Comparison of ENCODE assay signal across 14 cellular contexts in the genomic region with DNA sequence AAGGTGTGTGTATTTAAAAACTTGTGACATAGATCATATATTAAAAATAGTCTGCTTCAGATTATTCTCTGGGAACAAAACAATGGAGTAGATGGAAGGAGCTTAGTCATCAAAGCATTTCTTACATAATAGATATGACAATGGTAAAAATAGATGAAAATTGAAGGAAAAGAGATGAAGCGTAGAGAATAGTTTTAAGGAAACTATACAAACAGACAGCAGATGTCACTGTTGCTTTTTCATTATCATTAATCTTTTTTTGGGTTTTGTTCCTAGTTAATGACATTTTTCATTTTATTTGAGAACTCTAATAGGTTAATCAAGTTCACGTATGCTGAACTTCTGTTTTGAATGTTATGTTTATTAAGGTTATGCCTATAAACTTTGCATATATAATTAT.
A peak's percentile ranks its signal among the peaks of the same experiment; 100 is the strongest.
DNase-seq lines count a peak whose midpoint lies in the region; ATAC-seq, FAIRE-seq and TF ChIP-seq lines count a peak whose summit lies in the region.
"Had no signal": no experiment of that assay in that cellular context is flagged by ENCODE, and none has a peak within 500 bp of the region (broad histone marks: within the 10 kb centered on the region; RNA-seq: fewer than 3 reads in every experiment).

No MANE protein-coding gene starts in this region.

- H3K27ac ChIP-seq in GM23248 (no peak overlapping the region), kidney (ENCODE audit: low read depth in 2 of 2, low read length in 2 of 2) (no peak overlapping the region)
- H3K27ac ChIP-seq: breast epithelium, Peyer's patch, spleen had no signal

- FAIRE-seq in D721Med (lab: Jason Lieb, UNC) (no peak), kidney (lab: Jason Lieb, UNC) (peak; percentile 42)

- H3K79me2 ChIP-seq in GM23248 (ENCODE audit: insufficient read depth): no peaks in the 10 kb centered on the region

- H3K36me3 ChIP-seq in GM23248 (ENCODE audit: low read depth): no peaks in the 10 kb centered on the region
- no peaks in the 10 kb centered on the region for H3K36me3 ChIP-seq in kidney (ENCODE audit: control insufficient read depth in 1 of 2, insufficient read depth in 2 of 2, low read length in 2 of 2)
- H3K36me3 ChIP-seq: breast epithelium, Peyer's patch, spleen had no signal

- H3K4me1 ChIP-seq in GM23248 (ENCODE audit: insufficient read depth) (no peaks in the 10 kb centered on the region), kidney (ENCODE audit: control insufficient read depth in 1 of 2, insufficient read depth in 1 of 2, low read depth in 1 of 2, low read length in 2 of 2) (no peaks in the 10 kb centered on the region)
- H3K4me1 ChIP-seq: breast epithelium, Peyer's patch, spleen had no signal

- H3K9ac ChIP-seq in GM23248: no peak overlapping the region
- no peak overlapping the region for H3K9ac ChIP-seq in kidney (ENCODE audit: low read length in 2 of 2)

- no peak for DNase-seq in D721Med (ENCODE audit: insufficient read length, low spot score)
- DNase-seq in GM23248: peak; percentile 11
- DNase-seq in RKO (ENCODE audit: low spot score): peak; percentile 28
- no peak for DNase-seq in kidney
- DNase-seq in mucosa of gallbladder (ENCODE audit: low spot score): no peak
- DNase-seq in activated CD4-positive, alpha-beta T cell treated with anti-CD3 and anti-CD28 coated beads, Interleukin-2, amount 50 U/mL, for 1 hour: no peak
- DNase-seq: activated T-cell treated with anti-CD3 and anti-CD28 coated beads, Interleukin-2, amount 50 U/mL, for 72 hours; erythroblast; NCI-H1930; Peyer's patch; spleen had no signal

- no peak for ATAC-seq in GM19397 (IDR thresholded peaks at IDR 0.05; ENCODE audit: unreplicated experiment)
- ATAC-seq: activated T-cell treated with anti-CD3 and anti-CD28 coated beads, Interleukin-2, amount 50 U/mL, for 72 hours; WTC11 had no signal

- H3K27me3 ChIP-seq in GM23248 (replicated peaks; ENCODE audit: insufficient read depth): no peaks in the 10 kb centered on the region
- H3K27me3 ChIP-seq: breast epithelium, Peyer's patch, spleen had no signal

- H3K4me3 ChIP-seq in GM23248 (no peak overlapping the region), kidney (ENCODE audit: low read length in 2 of 2) (no peak overlapping the region)
- H3K4me3 ChIP-seq: breast epithelium, Peyer's patch, spleen had no signal

- H3K9me3 ChIP-seq in GM23248 (ENCODE audit: low read depth) (no peaks in the 10 kb centered on the region), kidney (ENCODE audit: control insufficient read depth in 1 of 2, low read length in 2 of 2) (no peaks in the 10 kb centered on the region)
- H3K9me3 ChIP-seq: breast epithelium, Peyer's patch had no signal

- H3K9me2 ChIP-seq in GM23248 (ENCODE audit: insufficient read depth): no peaks in the 10 kb centered on the region

- H2AFZ ChIP-seq in GM23248: no peak overlapping the region

- 5% methylated on average over 2 of the region's 2 CpGs for WGBS in GM23248 (ENCODE audit: low coverage in 1 of 2, low lambda C conversion rate in 2 of 2, missing lambda C conversion rate in 2 of 2), 2 experiments

- in situ Hi-C loops in GM23248 (cut with MboI): no loop called here

- intact Hi-C loops in kidney (cut with DNase I): no loop called here

- no peaks in the 10 kb centered on the region for H3F3A ChIP-seq in GM23248 (ENCODE audit: insufficient read depth)

- TF ChIP-seq CTCF in D721Med (IDR thresholded peaks at IDR 0.05; ENCODE audit: insufficient read depth, missing control alignments) (peak; percentile 13), kidney (IDR thresholded peaks at IDR 0.05; ENCODE audit: borderline replicate concordance, extremely low read depth, insufficient read depth) (no peak)

- H3K4me2 ChIP-seq in GM23248 (ENCODE audit: unreplicated experiment): no peak overlapping the region

- H4K20me1 ChIP-seq in GM23248 (ENCODE audit: insufficient read depth): no peaks in the 10 kb centered on the region

Comparison
In these comparisons a context has a peak if more than half of its experiments do, and no peak if none do; other contexts are left out.
1. DNase-seq: peak in GM23248 (single experiment) and RKO (single experiment); none in D721Med (single experiment), kidney (single experiment), mucosa of gallbladder (single experiment) and activated CD4-positive, alpha-beta T cell treated with anti-CD3 and anti-CD28 coated beads, Interleukin-2, amount 50 U/mL, for 1 hour (single experiment).